8 cellular contexts compared by ENCODE assay signal in genomic region chrX:47623540-47624027, GRCh38.
DNase-seq lines count a peak whose midpoint lies in the region; ATAC-seq and TF ChIP-seq lines count a peak whose summit lies in the region.

No MANE protein-coding gene starts in this region.

- peak overlapping the region; percentile 71 for H3K4me3 Mint-ChIP-seq in nephron progenitor cell

- ATAC-seq in HG02884 (IDR thresholded peaks at IDR 0.05; ENCODE audit: unreplicated experiment) (no peak), GM21526 (IDR thresholded peaks at IDR 0.05; ENCODE audit: low FRiP score, unreplicated experiment) (no peak)

- H3K9me3 Mint-ChIP-seq in nephron progenitor cell, result peaks cover 73% of the 10 kb centered on the region

- H3K36me3 Mint-ChIP-seq in nephron progenitor cell (ENCODE audit: low read depth), result no peaks in the 10 kb centered on the region

- no peak for TF ChIP-seq CTCF in fibroblast of mammary gland (conservative IDR thresholded peaks at IDR 0.05; ENCODE audit: control insufficient read depth, insufficient read depth, low read depth, low read length)
- no peak for TF ChIP-seq CTCF in nephron progenitor cell (IDR thresholded peaks at IDR 0.05)

- H3K4me3 ChIP-seq in fibroblast of mammary gland (ENCODE audit: control insufficient read depth, low read depth, low read length), result peak overlapping the region; percentile 19

- H3K4me1 Mint-ChIP-seq in nephron progenitor cell, result peaks cover 9% of the 10 kb centered on the region

- peaks cover 42% of the 10 kb centered on the region for H3K27me3 Mint-ChIP-seq in nephron progenitor cell (ENCODE audit: low read depth, poor library complexity)

- no peak overlapping the region for H3K27ac Mint-ChIP-seq in nephron progenitor cell

- DNase-seq in SIG-M5 treated with dmso at 0.1 percent for 504 hours (lab: John Stamatoyannopoulos, UW; ENCODE audit: unreplicated experiment) (peak; percentile 18), SIG-M5 (lab: John Stamatoyannopoulos, UW) (no peak), NCI-H524 (lab: John Stamatoyannopoulos, UW) (peak; percentile 91 to 96), activated T-helper 1 cell treated with Interleukin-2 at 50 U/mL for 16 hours (ENCODE audit: low read depth) (peak; percentile 11), fibroblast of mammary gland (ENCODE audit: low read depth) (peak; percentile 70), nephron progenitor cell (peak; percentile 69)
